8 cellular contexts compared by ENCODE assay signal in the genomic region with DNA sequence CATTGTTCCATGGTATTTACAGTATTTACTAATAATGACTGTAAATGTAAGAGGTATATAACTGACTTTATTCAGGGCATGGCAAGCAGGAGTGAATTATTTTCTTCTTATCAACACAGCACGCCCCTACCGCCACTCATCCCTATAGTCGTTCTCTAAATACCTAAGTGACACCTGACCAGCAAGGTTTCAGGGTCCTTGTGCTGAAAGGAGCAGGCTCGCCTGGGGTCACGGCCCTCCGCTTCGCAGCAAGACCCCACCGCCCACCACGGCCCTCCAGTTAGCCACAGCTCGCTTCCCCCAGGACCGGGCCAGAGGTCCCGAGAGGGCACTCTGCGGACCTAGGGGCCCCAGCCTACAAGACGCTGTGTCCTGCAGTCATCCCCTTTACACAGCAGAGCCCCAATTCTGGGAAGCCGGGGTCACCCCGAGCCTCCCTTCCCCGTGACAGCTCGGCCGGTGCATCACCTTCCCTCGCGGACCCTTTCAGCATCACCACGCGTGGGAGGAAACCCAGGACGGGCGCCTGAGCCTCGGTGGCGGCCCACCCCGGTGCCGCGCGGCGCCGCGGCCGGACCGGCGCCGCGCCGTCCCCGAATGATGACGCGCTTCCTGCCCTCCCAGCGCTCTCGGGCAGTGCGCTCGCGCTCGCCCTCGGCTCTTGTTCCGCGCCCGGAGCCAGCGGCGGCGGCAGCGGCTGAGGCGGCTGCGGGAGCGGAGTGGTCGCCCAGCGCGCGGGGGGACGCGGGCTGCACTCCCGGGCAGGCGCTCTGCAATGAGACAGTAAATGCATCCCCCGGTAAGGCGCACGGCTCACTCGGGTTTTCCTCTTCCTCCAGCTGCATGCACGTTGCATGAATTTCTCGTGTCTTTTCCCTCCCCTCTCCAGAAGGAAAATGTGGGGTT. TPM values are rescaled to one million over a fixed set of nuclear protein-coding genes. Genes with fewer than 3 reads are reported as not detected.
DNase-seq lines count a peak whose midpoint lies in the region; ATAC-seq and TF ChIP-seq lines count a peak whose summit lies in the region.

TSS of gene TLN2 (plus strand) at position 664 of the 906 bp plus-strand sequence.

- no peaks in the 10 kb centered on the region for H3K9me3 ChIP-seq in right lobe of liver

- H3K27me3 ChIP-seq in right lobe of liver, result no peaks in the 10 kb centered on the region

- peak within 1 kb of the TSS; percentile 57 to 64 (median 59) for H3K27ac ChIP-seq in right lobe of liver

- no peak for TF ChIP-seq CTCF in right lobe of liver (IDR thresholded peaks at IDR 0.05)

- peak; percentile 91 for TF ChIP-seq POLR2A in right lobe of liver (IDR thresholded peaks at IDR 0.05)

- intact Hi-C loops in right lobe of liver (cut with DNase I), result no loop called here

- ATAC-seq in GM18520 (IDR thresholded peaks at IDR 0.05; ENCODE audit: unreplicated experiment) (peak; percentile 77), HG03025 (IDR thresholded peaks at IDR 0.05; ENCODE audit: low FRiP score, unreplicated experiment) (peak; percentile 89), right lobe of liver (peak; percentile 76 to 88 (median 85))

- peak within 1 kb of the TSS; percentile 90 to 99 (median 94) for H3K4me3 ChIP-seq in right lobe of liver

- under 1% methylated on average over 19 of the region's 74 CpGs for WGBS in right lobe of liver (ENCODE audit: insufficient coverage, low coverage, low lambda C conversion rate, missing lambda C conversion rate)

- no peaks in the 10 kb centered on the region for H3K36me3 ChIP-seq in right lobe of liver

- no peaks in the 10 kb centered on the region for H3K4me1 ChIP-seq in right lobe of liver

- in situ Hi-C loops in ACHN (cut with HindIII; ENCODE audit: low pct_ligation_motif_present, low pct_unique_long_range_greater_than_20kb, low sequenced_read_pairs), result no loop called here

- DNase-seq in ACHN (peak; percentile 78), NCI-H2227 treated with DMSO at 0.1 percent for 48 hours (lab: John Stamatoyannopoulos, UW) (peak; percentile 41), dermis blood vessel endothelial cell (peak; percentile 85), right lobe of liver (peak; percentile 76 to 79 (median 79))
- peak; percentile 37 for DNase-seq in activated CD4-positive, alpha-beta T cell treated with anti-CD3 and anti-CD28 coated beads, Interleukin-2, amount 50 U/mL, for 1 hour
- DNase-seq in stimulated activated CD4-positive, alpha-beta T cell treated with anti-CD3 and anti-CD28 coated beads, Interleukin-4, amount 100 ng/mL, for 4 hours, result peak; percentile 46 to 68

RNA-seq across cellular contexts. Expression of gene TLN2, which starts in this region (rescaled TPM):
- 4.4 and 6.4 TPM in 2 replicates for total RNA-seq in dermis blood vessel endothelial cell
- 10 to 100 TPM in 3 of 6 experiments, 1 to 10 TPM in 3; 3.7 to 24.4 (median 9.7) TPM for total RNA-seq in right lobe of liver

Comparison
In these comparisons a context has a peak if more than half of its experiments do, and no peak if none do; other contexts are left out.
1. Peak in every context shown above with its lines: DNase-seq, ATAC-seq, H3K4me3 ChIP-seq and H3K27ac ChIP-seq.